Comparison of ENCODE assay signal across 2 cellular contexts in genomic region chr22:49007013-49007653, GRCh38.
TF ChIP-seq lines count a peak whose summit lies in the region.

No MANE protein-coding gene starts in this region.

TF ChIP-seq in SK-N-SH, 30 proteins besides CTCF, POLR2A, EP300 and RAD21 (continued from another document):
- TF ChIP-seq IRF3 (IDR thresholded peaks at IDR 0.05; ENCODE audit: low read depth, low read length): no peak
- no peak for TF ChIP-seq MEF2A (IDR thresholded peaks at IDR 0.05; ENCODE audit: borderline replicate concordance, low read depth)
- no peak for TF ChIP-seq POLR2AphosphoS5 (IDR thresholded peaks at IDR 0.05; ENCODE audit: low read depth, low read length)
- no peak for TF ChIP-seq SMC3 (IDR thresholded peaks at IDR 0.05; ENCODE audit: low read depth, low read length)
- TF ChIP-seq YY1 (IDR thresholded peaks at IDR 0.05; ENCODE audit: low read depth): no peak

TF ChIP-seq in SK-N-SH treated with all-trans-retinoic acid at 6 μM for 48 hours, 23 proteins besides CTCF, POLR2A, EP300 and RAD21 (continued from another document):
- TF ChIP-seq TSHZ2 (CRISPR knock-in tag; IDR thresholded peaks at IDR 0.05): no peak
- TF ChIP-seq RARB (CRISPR knock-in tag; IDR thresholded peaks at IDR 0.05): no peak
- TF ChIP-seq OSR1 (CRISPR knock-in tag; IDR thresholded peaks at IDR 0.05): no peak
- no peak for TF ChIP-seq ZNF8 (CRISPR knock-in tag; IDR thresholded peaks at IDR 0.05)
- TF ChIP-seq TCF4 (CRISPR knock-in tag; IDR thresholded peaks at IDR 0.05; ENCODE audit: borderline replicate concordance): no peak
